Comparison of ENCODE assay signal across 11 cellular contexts in genomic region chr21:28342229-28342810, GRCh38.
"Had no signal": no experiment of that assay in that cellular context is flagged by ENCODE, and none has a peak within 500 bp of the region (broad histone marks: within the 10 kb centered on the region; RNA-seq: fewer than 3 reads in every experiment).

No MANE protein-coding gene starts in this region.

- H3K27me3 ChIP-seq: ovary, thyroid gland had no signal

- H3K27ac ChIP-seq: ovary, thyroid gland had no signal

- H3K9me3 ChIP-seq: ovary, thyroid gland had no signal

- DNase-seq: activated CD4-positive, alpha-beta T cell treated with anti-CD3 and anti-CD28 coated beads for 1 hour; activated CD4-positive, alpha-beta T cell treated with anti-CD3 and anti-CD28 coated beads, Interleukin-2, amount 50 U/mL, for 48 hours; activated naive CD8-positive, alpha-beta T cell treated with anti-CD3 and anti-CD28 coated beads, Interleukin-2, amount 50 U/mL, for 24 hours; activated T-cell treated with anti-CD3 and anti-CD28 coated beads, Interleukin-2, amount 50 U/mL, for 4 hours; effector memory CD4-positive, alpha-beta T cell; left cardiac atrium; mammary epithelial cell; nephron progenitor cell; ovary; SW 1271; thyroid gland had no signal

- H3K36me3 ChIP-seq: ovary, thyroid gland had no signal

- H3K4me3 ChIP-seq: ovary, thyroid gland had no signal
